In the genomic region with DNA sequence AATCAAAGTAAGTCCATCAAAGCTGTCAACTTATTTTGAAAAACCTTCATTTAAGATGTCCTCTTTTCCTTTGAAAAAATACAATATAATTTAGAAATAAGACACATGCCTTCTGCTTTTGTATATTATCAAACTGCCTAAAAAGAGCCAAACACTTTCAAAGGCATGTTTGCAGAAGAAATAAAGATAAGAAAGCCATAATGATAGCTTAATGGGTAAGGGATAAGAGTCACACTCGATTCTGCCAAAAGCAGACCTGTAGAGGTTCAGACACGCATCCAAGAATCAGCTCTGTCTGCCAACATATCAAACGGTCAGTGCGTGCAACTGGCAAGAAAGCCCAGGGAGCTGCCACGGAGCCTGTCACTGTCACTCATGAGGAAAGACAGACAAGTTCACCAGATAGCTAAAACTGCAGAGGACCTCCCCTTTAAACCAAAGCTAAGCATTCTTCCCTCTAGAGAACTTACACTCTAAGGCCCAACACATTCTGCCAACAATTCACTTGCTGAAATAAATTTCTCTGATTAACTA, we compare ENCODE assay signal across 28 cellular contexts. TPM values are rescaled to one million over a fixed set of nuclear protein-coding genes. Genes with fewer than 3 reads are reported as not detected.
A peak's percentile ranks its signal among the peaks of the same experiment; 100 is the strongest.
DNase-seq lines count a peak whose midpoint lies in the region; ATAC-seq, FAIRE-seq and TF ChIP-seq lines count a peak whose summit lies in the region.
"Had no signal": no experiment of that assay in that cellular context is flagged by ENCODE, and none has a peak within 500 bp of the region (broad histone marks: within the 10 kb centered on the region; RNA-seq: fewer than 3 reads in every experiment).

No MANE protein-coding gene starts in this region.

- no peak overlapping the region for H3K4me2 ChIP-seq in SK-N-SH
- H3K4me2 ChIP-seq: A549, neural progenitor cell had no signal

- H3K4me3 ChIP-seq in BE2C (ENCODE audit: low read depth, low read length), result 0 out of 2 replicates have a peak overlapping the region, but pooled peaks have one; percentile 4
- H3K4me3 ChIP-seq in SK-N-SH (ENCODE audit: low read depth in 2 of 2, low read length in 1 of 2), result no peak overlapping the region
- no peak overlapping the region for H3K4me3 ChIP-seq in effector memory CD4-positive, alpha-beta T cell (ENCODE audit: insufficient read depth, low read depth, low read length, poor library complexity, severe bottlenecking)
- H3K4me3 ChIP-seq: A549, HAP-1, lower lobe of right lung, neural progenitor cell, thoracic aorta, vagina had no signal

- H3K4me3 Mint-ChIP-seq in nephron progenitor cell, result no peak overlapping the region
- H3K4me3 Mint-ChIP-seq: activated CD8-positive, alpha-beta T cell treated with anti-CD3 and anti-CD28 coated beads, Interleukin-2, amount 10 ng/mL, durations not matched to agents 7 days and 5 days; activated naive CD8-positive, alpha-beta T cell; dendritic cell treated with granulocyte-macrophage colony-stimulating factor and Interleukin-4, amounts not matched to agents 40 ng/mL and 50 ng/mL, for 4 days; neural progenitor cell; T-helper 2 cell treated with Interferon-gamma antibody and Interleukin-4, amounts not matched to agents 5 μg/mL and 100 μg/mL, for 36 hours had no signal

- H3K9me3 Mint-ChIP-seq in nephron progenitor cell, result peaks cover 8% of the 10 kb centered on the region
- H3K9me3 Mint-ChIP-seq: dendritic cell treated with granulocyte-macrophage colony-stimulating factor and Interleukin-4, amounts not matched to agents 40 ng/mL and 50 ng/mL, for 4 days; neural progenitor cell; T-helper 2 cell treated with Interferon-gamma antibody and Interleukin-4, amounts not matched to agents 5 μg/mL and 100 μg/mL, for 36 hours had no signal

- peaks cover 84% of the 10 kb centered on the region for H3K36me3 Mint-ChIP-seq in nephron progenitor cell (ENCODE audit: low read depth)
- H3K36me3 Mint-ChIP-seq: activated naive CD8-positive, alpha-beta T cell had no signal

- no peak for TF ChIP-seq RAD21 in SK-N-SH (IDR thresholded peaks at IDR 0.05; ENCODE audit: low read length)

- H3K9me3 ChIP-seq in BE2C (no peaks in the 10 kb centered on the region), SK-N-SH (no peaks in the 10 kb centered on the region)
- H3K9me3 ChIP-seq in effector memory CD4-positive, alpha-beta T cell (ENCODE audit: control insufficient read depth, low read length), result no peaks in the 10 kb centered on the region
- H3K9me3 ChIP-seq: HAP-1, lower lobe of right lung, thoracic aorta, vagina had no signal

- no peak for FAIRE-seq in HTR-8/SVneo (lab: Jason Lieb, UNC)
- FAIRE-seq: A549, endometrium, G401.6, keratinocyte had no signal

- H3K27ac ChIP-seq in SK-N-SH (ENCODE audit: low read depth in 2 of 2, low read length in 1 of 2), result peak overlapping the region in 1 of 2 experiments; percentile 66; a peak in 2 of 4 replicates
- H3K27ac ChIP-seq in effector memory CD4-positive, alpha-beta T cell (ENCODE audit: insufficient read depth, low read length, poor library complexity, severe bottlenecking), result no peak overlapping the region
- H3K27ac ChIP-seq: A549, lower lobe of right lung, neural progenitor cell, thoracic aorta, vagina had no signal

- no peak overlapping the region for H2AFZ ChIP-seq in SK-N-SH (ENCODE audit: low read depth)
- H2AFZ ChIP-seq: neural progenitor cell had no signal

- H3K36me3 ChIP-seq in BE2C (no peaks in the 10 kb centered on the region), SK-N-SH (replicated peaks in 1 of 2; ENCODE audit: control insufficient read depth in 1 of 2, insufficient read depth in 2 of 2, low read length in 1 of 2) (peaks cover 19 to 35% of the 10 kb centered on the region in 2 experiments)
- peaks cover 15% of the 10 kb centered on the region for H3K36me3 ChIP-seq in effector memory CD4-positive, alpha-beta T cell (ENCODE audit: control insufficient read depth, insufficient read depth, low read length)

- H3K27me3 Mint-ChIP-seq in nephron progenitor cell (ENCODE audit: low read depth, poor library complexity), result no peaks in the 10 kb centered on the region
- H3K27me3 Mint-ChIP-seq: activated naive CD8-positive, alpha-beta T cell; dendritic cell treated with granulocyte-macrophage colony-stimulating factor and Interleukin-4, amounts not matched to agents 40 ng/mL and 50 ng/mL, for 4 days had no signal

- CTCF ChIA-PET in SK-N-SH (lab: Yijun Ruan, JAX), result interaction anchor here (1.0 to 1.1 kb wide), 2 partner anchors 12 to 386 kb away, joined by 3 read pairs; no protein-coding TSS in a partner anchor

- TF ChIP-seq EP300 in SK-N-SH (IDR thresholded peaks at IDR 0.05; ENCODE audit: borderline replicate concordance in 1 of 2, low read depth in 1 of 2, low read length in 1 of 2), result peak in 1 of 2 experiments; percentile 44; a peak in 1 of 4 replicates

- intact Hi-C loops in left cardiac atrium (cut with DNase I), result no loop called here

- no peaks in the 10 kb centered on the region for H3K9me2 ChIP-seq in SK-N-SH

- POLR2A ChIA-PET in SK-N-SH (lab: Yijun Ruan, JAX), result interaction anchor here (1.6 kb wide), 1 partner anchor 23 kb away, joined by 6 read pairs; a partner anchor contains a TSS

- 47% methylated on average over 5 of the region's 5 CpGs for WGBS in SK-N-SH (ENCODE audit: low lambda C conversion rate)

- TF ChIP-seq CTCF in BE2C (IDR thresholded peaks at IDR 0.05; ENCODE audit: low read depth, low read length) (no peak), SK-N-SH (IDR thresholded peaks at IDR 0.05) (no peak), nephron progenitor cell (IDR thresholded peaks at IDR 0.05) (no peak)

- H4K20me1 ChIP-seq in SK-N-SH (ENCODE audit: insufficient read depth), result 0 out of 2 replicates have a peak, but pooled peaks cover 5% of the 10 kb centered on the region

- peaks cover 6% of the 10 kb centered on the region for H3F3A ChIP-seq in SK-N-SH (replicated peaks; ENCODE audit: insufficient read depth)

- H3K9ac ChIP-seq in SK-N-SH, result no peak overlapping the region
- H3K9ac ChIP-seq: neural progenitor cell had no signal

- H3K27me3 ChIP-seq in BE2C (no peaks in the 10 kb centered on the region), SK-N-SH (ENCODE audit: insufficient read depth) (no peaks in the 10 kb centered on the region)
- H3K27me3 ChIP-seq in effector memory CD4-positive, alpha-beta T cell (replicated peaks; ENCODE audit: control insufficient read depth, insufficient read depth, low read length, poor library complexity, severe bottlenecking), result no peaks in the 10 kb centered on the region
- H3K27me3 ChIP-seq: neural progenitor cell, vagina had no signal

- DNase-seq in BE2C, result peak; percentile 62
- DNase-seq in SK-N-SH, result peak; percentile 48
- peak; percentile 42 for DNase-seq in left cardiac atrium
- no peak for DNase-seq in nephron progenitor cell
- no peak for DNase-seq in HCEC 1CT
- no peak for DNase-seq in HTR-8/SVneo (ENCODE audit: insufficient read length, low spot score)
- DNase-seq in Kasumi-1 (lab: John Stamatoyannopoulos, UW), result no peak
- DNase-seq in effector memory CD4-positive, alpha-beta T cell, result no peak
- DNase-seq: activated CD8-positive, alpha-beta T cell treated with anti-CD3 and anti-CD28 coated beads, Interleukin-2, amount 10 ng/mL, durations not matched to agents 7 days and 5 days; AML-193; anterior cingulate cortex; DMS53; KG1; lower lobe of right lung; posterior cingulate gyrus; stimulated activated naive CD4-positive, alpha-beta T cell had no signal

- H3K4me1 Mint-ChIP-seq in nephron progenitor cell, result no peaks in the 10 kb centered on the region
- H3K4me1 Mint-ChIP-seq: neural progenitor cell had no signal

- peak overlapping the region; percentile 66 for H3K27ac Mint-ChIP-seq in nephron progenitor cell
- H3K27ac Mint-ChIP-seq: activated CD8-positive, alpha-beta T cell treated with anti-CD3 and anti-CD28 coated beads, Interleukin-2, amount 10 ng/mL, durations not matched to agents 7 days and 5 days; activated naive CD8-positive, alpha-beta T cell; dendritic cell treated with granulocyte-macrophage colony-stimulating factor and Interleukin-4, amounts not matched to agents 40 ng/mL and 50 ng/mL, for 4 days; neural progenitor cell; T-helper 2 cell treated with Interferon-gamma antibody and Interleukin-4, amounts not matched to agents 5 μg/mL and 100 μg/mL, for 36 hours had no signal

- H3K79me2 ChIP-seq in SK-N-SH (ENCODE audit: insufficient read depth), result peaks cover 80% of the 10 kb centered on the region

- H3K4me1 ChIP-seq in BE2C (no peaks in the 10 kb centered on the region; the same call in 1 of the 2 replicates), SK-N-SH (ENCODE audit: control insufficient read depth in 1 of 2, insufficient read depth in 2 of 2, low read depth in 1 of 2, low read length in 1 of 2) (peaks cover 6 to 10% of the 10 kb centered on the region in 2 experiments; a peak in 3 of 4 replicates)
- peaks cover 4% of the 10 kb centered on the region for H3K4me1 ChIP-seq in effector memory CD4-positive, alpha-beta T cell (ENCODE audit: control insufficient read depth, insufficient read depth, low read length, poor library complexity, severe bottlenecking)
- H3K4me1 ChIP-seq: neural progenitor cell had no signal

- ATAC-seq in left cardiac atrium, result peak; percentile 73 to 83
- ATAC-seq: A549; activated CD8-positive, alpha-beta T cell treated with anti-CD3 and anti-CD28 coated beads, Interleukin-2, amount 10 ng/mL, durations not matched to agents 7 days and 5 days; lower lobe of right lung; sciatic nerve had no signal

TF ChIP-seq in SK-N-SH, 30 proteins besides CTCF, POLR2A, EP300 and RAD21:
- TF ChIP-seq, protein P1, sequence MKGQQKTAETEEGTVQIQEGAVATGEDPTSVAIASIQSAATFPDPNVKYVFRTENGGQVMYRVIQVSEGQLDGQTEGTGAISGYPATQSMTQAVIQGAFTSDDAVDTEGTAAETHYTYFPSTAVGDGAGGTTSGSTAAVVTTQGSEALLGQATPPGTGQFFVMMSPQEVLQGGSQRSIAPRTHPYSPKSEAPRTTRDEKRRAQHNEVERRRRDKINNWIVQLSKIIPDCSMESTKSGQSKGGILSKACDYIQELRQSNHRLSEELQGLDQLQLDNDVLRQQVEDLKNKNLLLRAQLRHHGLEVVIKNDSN (IDR thresholded peaks at IDR 0.05; ENCODE audit: borderline replicate concordance, low read depth), result no peak
- TF ChIP-seq MXI1 (IDR thresholded peaks at IDR 0.05; ENCODE audit: low read depth, low read length), result peak; percentile 33; the same call in 1 of the 2 replicates
TF ChIP-seq in SK-N-SH: peak in this region for 1.

RNA-seq across cellular contexts. Expression of a gene that starts 23.3 kb away (rescaled TPM):
- polyA plus RNA-seq in BE2C (2012; ENCODE audit: insufficient read depth, insufficient read length, low read depth), result 14.5 TPM
- 12.9 and 17.4 TPM in 2 replicates for polyA plus RNA-seq in SK-N-SH (2012; rRNA removed)
- polyA plus RNA-seq in SK-N-SH (2012; cell fraction: cytosol; rRNA removed), result 12.1 and 12.8 TPM in 2 replicates
- polyA plus RNA-seq in SK-N-SH (2012; cell fraction: nucleus; rRNA removed), result 10.9 and 17.1 TPM in 2 replicates
- total RNA-seq in left cardiac atrium, result 10 to 100 TPM; 17.4 to 21.3 TPM

Comparison
In these comparisons a context has a peak if more than half of its experiments do, and no peak if none do; other contexts are left out.
1. DNase-seq: peak in BE2C (single experiment), SK-N-SH (single experiment) and left cardiac atrium (single experiment); none in nephron progenitor cell (single experiment), HCEC 1CT (single experiment), HTR-8/SVneo (single experiment), Kasumi-1 (0 of 2) and effector memory CD4-positive, alpha-beta T cell (0 of 3).